ENCODE assay signal across 14 cellular contexts in the genomic region with DNA sequence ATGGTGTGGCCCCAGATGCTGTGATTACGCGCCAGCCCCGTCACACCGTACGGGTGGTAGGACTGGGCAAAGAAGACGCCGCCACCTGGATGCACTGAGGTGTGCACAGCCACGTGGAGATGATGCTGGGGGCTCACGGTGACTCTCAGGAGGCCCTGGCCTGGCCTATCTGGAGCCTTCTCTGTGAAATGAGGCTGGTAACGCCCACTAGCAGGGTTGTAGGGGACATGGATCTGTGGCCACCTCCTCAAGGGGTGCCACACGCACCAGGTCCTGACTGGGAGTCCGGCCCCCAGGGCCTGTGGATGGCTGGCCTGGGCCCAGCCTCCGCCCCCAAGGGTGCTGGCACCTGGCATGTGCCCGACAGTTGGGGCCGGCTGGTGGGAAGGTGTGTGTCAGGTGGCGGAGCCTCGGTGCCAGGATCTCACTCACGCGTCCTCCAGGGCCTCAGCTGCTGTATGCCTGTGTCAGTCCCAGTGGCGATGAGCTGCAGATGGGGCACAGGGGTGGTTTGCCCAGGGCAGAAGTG. TPM values are rescaled to one million over a fixed set of nuclear protein-coding genes. Genes with fewer than 3 reads are reported as not detected.
DNase-seq lines count a peak whose midpoint lies in the region; ATAC-seq and TF ChIP-seq lines count a peak whose summit lies in the region.
"Had no signal": no experiment of that assay in that cellular context is flagged by ENCODE, and none has a peak within 500 bp of the region (broad histone marks: within the 10 kb centered on the region; RNA-seq: fewer than 3 reads in every experiment).

No MANE protein-coding gene starts in this region.

- no peak for DNase-seq in GM12864 (ENCODE audit: low read depth)
- no peak for DNase-seq in RWPE2 (ENCODE audit: low spot score)
- DNase-seq in neuronal stem cell (ENCODE audit: low spot score): no peak
- DNase-seq in NCI-H526 (lab: John Stamatoyannopoulos, UW): no peak
- DNase-seq in effector memory CD8-positive, alpha-beta T cell: no peak
- DNase-seq in T-cell: no peak
- DNase-seq: activated CD4-positive, alpha-beta memory T cell treated with anti-CD3 and anti-CD28 coated beads for 36 hours; activated naive CD4-positive, alpha-beta T cell treated with anti-CD3 and anti-CD28 coated beads, Interleukin-2, amount 50 U/mL, for 16 hours; Calu3; colonic mucosa; MM.1S; NK-92 treated with Interleukin-12 subunit alpha and Interleukin-12 subunit beta, amount 100 ng/mL, for 24 hours had no signal

- H3K4me1 ChIP-seq in RWPE2 (ENCODE audit: insufficient read depth, poor library complexity, severe bottlenecking): peaks cover 30% of the 10 kb centered on the region
- H3K4me1 ChIP-seq in neuronal stem cell (ENCODE audit: control insufficient read depth in 2 of 2, insufficient read depth in 1 of 2, low read depth in 1 of 2, low read length in 2 of 2): peaks cover 26 to 34% of the 10 kb centered on the region in 2 donors

- H3K18ac ChIP-seq in neuronal stem cell (ENCODE audit: low read length): peak overlapping the region; percentile 69

- peak; percentile 40 for TF ChIP-seq CTCF in GM12864 (IDR thresholded peaks at IDR 0.05; ENCODE audit: low read depth, low read length, missing control alignments)
- no peak for TF ChIP-seq CTCF in RWPE2 (IDR thresholded peaks at IDR 0.05; ENCODE audit: poor library complexity, severe bottlenecking)

- no peaks in the 10 kb centered on the region for H3K27me3 ChIP-seq in RWPE2 (ENCODE audit: insufficient read depth, poor library complexity, severe bottlenecking)
- H3K27me3 ChIP-seq in neuronal stem cell (ENCODE audit: control insufficient read depth in 3 of 3, insufficient read depth in 3 of 3, low read depth in 1 of 3, low read length in 3 of 3): no peaks in the 10 kb centered on the region
- H3K27me3 ChIP-seq: colonic mucosa had no signal

- no CpG with 5 or more reads among the region's 20 CpGs for WGBS in neuronal stem cell (ENCODE audit: extremely low coverage in 2 of 2, insufficient read length in 2 of 2, insufficient replicate concordance in 1 of 2), 2 donors

- no peak overlapping the region for H4K8ac ChIP-seq in neuronal stem cell (ENCODE audit: low read depth, low read length)

- H3K4me3 Mint-ChIP-seq in effector memory CD8-positive, alpha-beta T cell: no peak overlapping the region
- no peak overlapping the region for H3K4me3 Mint-ChIP-seq in T-cell
- H3K4me3 Mint-ChIP-seq: activated CD4-positive, alpha-beta memory T cell treated with anti-CD3 and anti-CD28 coated beads for 36 hours had no signal

- H2AFZ ChIP-seq in neuronal stem cell (ENCODE audit: low read length): no peak overlapping the region

- CTCF ChIA-PET in T-cell (lab: Charles Lee): no interaction called here

- H2BK15ac ChIP-seq in neuronal stem cell (ENCODE audit: low read length): no peak overlapping the region

- no peak overlapping the region for H2BK5ac ChIP-seq in neuronal stem cell (ENCODE audit: low read length)

- H3K36me3 ChIP-seq in RWPE2 (ENCODE audit: low read depth) (peaks cover 50% of the 10 kb centered on the region), neuronal stem cell (replicated peaks in 1 of 2; ENCODE audit: control insufficient read depth in 2 of 2, insufficient read depth in 2 of 2, low read length in 2 of 2) (peaks cover 0 to 43% of the 10 kb centered on the region in 2 donors)
- H3K36me3 ChIP-seq: colonic mucosa had no signal

- H3K9ac ChIP-seq in neuronal stem cell (ENCODE audit: low read depth, low read length, poor library complexity): peak overlapping the region; percentile 24

- no peaks in the 10 kb centered on the region for H3K9me3 Mint-ChIP-seq in effector memory CD8-positive, alpha-beta T cell
- H3K9me3 Mint-ChIP-seq in T-cell: no peaks in the 10 kb centered on the region
- H3K9me3 Mint-ChIP-seq: activated CD4-positive, alpha-beta memory T cell treated with anti-CD3 and anti-CD28 coated beads for 36 hours had no signal

- H3K27ac ChIP-seq in RWPE2 (ENCODE audit: poor library complexity, severe bottlenecking) (peak overlapping the region; percentile 26), neuronal stem cell (replicated peaks; ENCODE audit: low read length) (no peak overlapping the region)
- H3K27ac ChIP-seq: colonic mucosa had no signal

- POLR2A ChIA-PET in T-cell (lab: Charles Lee): no interaction called here

- H3K4me3 ChIP-seq in GM12864 (ENCODE audit: low read depth, low read length): no peak overlapping the region
- H3K4me3 ChIP-seq in RWPE2 (ENCODE audit: severe bottlenecking): no peak overlapping the region
- no peak overlapping the region for H3K4me3 ChIP-seq in neuronal stem cell (ENCODE audit: low read length in 2 of 2)
- H3K4me3 ChIP-seq: colonic mucosa had no signal

- no peak overlapping the region for H3K4me2 ChIP-seq in neuronal stem cell (ENCODE audit: insufficient read depth, low read length, poor library complexity, severe bottlenecking)

- no peaks in the 10 kb centered on the region for H3K9me3 ChIP-seq in RWPE2 (ENCODE audit: severe bottlenecking)
- H3K9me3 ChIP-seq in neuronal stem cell (replicated peaks in 1 of 2; ENCODE audit: control insufficient read depth in 2 of 2, insufficient read depth in 1 of 2, low read depth in 1 of 2, low read length in 2 of 2): no peaks in the 10 kb centered on the region
- H3K9me3 ChIP-seq: colonic mucosa had no signal

- no peaks in the 10 kb centered on the region for H3K27me3 Mint-ChIP-seq in effector memory CD8-positive, alpha-beta T cell
- H3K27me3 Mint-ChIP-seq in T-cell: peaks cover 2 to 4% of the 10 kb centered on the region in 2 donors
- H3K27me3 Mint-ChIP-seq: activated CD4-positive, alpha-beta memory T cell treated with anti-CD3 and anti-CD28 coated beads for 36 hours had no signal

- no peak overlapping the region for H4K91ac ChIP-seq in neuronal stem cell (ENCODE audit: low read depth, low read length, poor library complexity)

- H3K4me1 Mint-ChIP-seq in effector memory CD8-positive, alpha-beta T cell (ENCODE audit: low read depth in 2 of 2): peaks cover 37 to 39% of the 10 kb centered on the region in 2 donors
- H3K4me1 Mint-ChIP-seq in T-cell: peaks cover 25 to 50% (median 33%) of the 10 kb centered on the region in 3 donors

- no peak overlapping the region for H3K4ac ChIP-seq in neuronal stem cell (ENCODE audit: low read length)

- peak overlapping the region; percentile 42 for H3K14ac ChIP-seq in neuronal stem cell (ENCODE audit: low read length)

- peak; percentile 24 for ATAC-seq in HG03342 (IDR thresholded peaks at IDR 0.05; ENCODE audit: unreplicated experiment)
- no peak for ATAC-seq in RWPE2 (ENCODE audit: low read depth)
- ATAC-seq in GM18519 (IDR thresholded peaks at IDR 0.05; ENCODE audit: low FRiP score, unreplicated experiment): no peak
- ATAC-seq in effector memory CD8-positive, alpha-beta T cell (replicated peaks): no peak
- ATAC-seq in T-cell (replicated peaks in 1 of 4): no peak

- H3K36me3 Mint-ChIP-seq in effector memory CD8-positive, alpha-beta T cell (ENCODE audit: insufficient read depth): no peaks in the 10 kb centered on the region
- H3K36me3 Mint-ChIP-seq in T-cell: no peaks in the 10 kb centered on the region

- no peak overlapping the region for H2BK12ac ChIP-seq in neuronal stem cell (ENCODE audit: low read length)

- H3K79me1 ChIP-seq in neuronal stem cell (ENCODE audit: low read depth, low read length): peaks cover 6% of the 10 kb centered on the region

- H2BK120ac ChIP-seq in neuronal stem cell (ENCODE audit: low read depth, low read length): no peak overlapping the region

- peak overlapping the region; percentile 17 for H3K23ac ChIP-seq in neuronal stem cell (ENCODE audit: low read depth, low read length, poor library complexity)

- H3K27ac Mint-ChIP-seq in effector memory CD8-positive, alpha-beta T cell: no peak overlapping the region
- H3K27ac Mint-ChIP-seq in T-cell: no peak overlapping the region
- H3K27ac Mint-ChIP-seq: activated CD4-positive, alpha-beta memory T cell treated with anti-CD3 and anti-CD28 coated beads for 36 hours had no signal

- H2AK5ac ChIP-seq in neuronal stem cell (ENCODE audit: low read depth, low read length): peak overlapping the region; percentile 58

RNA-seq across cellular contexts. Expression of gene NEK6, which starts 32.4 kb away (rescaled TPM):
- polyA plus RNA-seq in neuronal stem cell (2013, experiment 1 of 2): 43.4 TPM
- polyA plus RNA-seq in neuronal stem cell (2013, experiment 2 of 2): 43.4 TPM
- 10 to 100 TPM in 3 of 5 donors, 1 to 10 TPM in 2; 5.9 to 12.5 (median 10.4) TPM for total RNA-seq in T-cell
